Comparison of ENCODE assay signal across 29 cellular contexts in genomic region chr16:3706253-3707145, GRCh38. TPM values are rescaled to one million over a fixed set of nuclear protein-coding genes. Genes with fewer than 3 reads are reported as not detected.
DNase-seq lines count a peak whose midpoint lies in the region; ATAC-seq, FAIRE-seq and TF ChIP-seq lines count a peak whose summit lies in the region.
"Had no signal": no experiment of that assay in that cellular context is flagged by ENCODE, and none has a peak within 500 bp of the region (broad histone marks: within the 10 kb centered on the region; RNA-seq: fewer than 3 reads in every experiment).

No MANE protein-coding gene starts in this region.

- CTCF ChIA-PET in HEK293 (lab: Yijun Ruan, JAX) (interaction anchor here (0.6 kb wide), 1 partner anchor 466 kb away, joined by 3 read pairs; no protein-coding TSS in a partner anchor), HepG2 (lab: Yijun Ruan, JAX; ENCODE audit: low intra/inter-chr PET ratio, low total read pairs) (no interaction called here)

- TSS peak; percentile 4 for BruUV-seq in HepG2 (replicated peaks; lab: Mats Ljungman, UMichigan)

- intact Hi-C loops in HepG2 (cut with micrococcal nuclease; ENCODE audit: unreplicated experiment): no loop called here

- no peak overlapping the region for H2AFZ ChIP-seq in HepG2 (ENCODE audit: low read length)

- H3K79me2 ChIP-seq in HepG2 (ENCODE audit: insufficient read depth, low read length): peaks cover 60% of the 10 kb centered on the region

- no peaks in the 10 kb centered on the region for H3K27me3 Mint-ChIP-seq in stimulated activated naive CD8-positive, alpha-beta T cell treated with anti-CD3 and anti-CD28 coated beads, Interleukin-15, amount 100 ng/mL, for 72 hours

- H3K4me1 ChIP-seq in HEK293 (ENCODE audit: control insufficient read depth, insufficient read depth, low read length) (no peaks in the 10 kb centered on the region), HepG2 (ENCODE audit: insufficient read depth, low read length) (peaks cover 31% of the 10 kb centered on the region)
- H3K4me1 ChIP-seq: A549, Caco-2 had no signal

- peak overlapping the region in 1 of 2 donors; percentile 82 for H3K27ac Mint-ChIP-seq in stimulated activated naive CD8-positive, alpha-beta T cell treated with anti-CD3 and anti-CD28 coated beads, Interleukin-15, amount 100 ng/mL, for 72 hours
- H3K27ac Mint-ChIP-seq: CD8-positive, alpha-beta T cell had no signal

- H3K9me3 Mint-ChIP-seq in stimulated activated naive CD8-positive, alpha-beta T cell treated with anti-CD3 and anti-CD28 coated beads, Interleukin-15, amount 100 ng/mL, for 72 hours: no peaks in the 10 kb centered on the region
- H3K9me3 Mint-ChIP-seq: CD8-positive, alpha-beta T cell had no signal

- WGBS in HepG2 (ENCODE audit: low lambda C conversion rate): 91% methylated on average over 10 of the region's 10 CpGs

- no peak overlapping the region for H3K9ac ChIP-seq in HepG2 (ENCODE audit: insufficient read depth, low read depth, low read length)

- no peaks in the 10 kb centered on the region for H3K27me3 ChIP-seq in HepG2 (ENCODE audit: control insufficient read depth in 1 of 2, insufficient read depth in 2 of 2, low read length in 2 of 2)
- H3K27me3 ChIP-seq: MG63 had no signal

- TF ChIP-seq CTCF in HEK293 (tag by site-specific recombination; IDR thresholded peaks at IDR 0.05) (no peak), choroid plexus epithelial cell (conservative IDR thresholded peaks at IDR 0.05; ENCODE audit: low read depth, low read length) (no peak), HepG2 (CRISPR knock-in tag; IDR thresholded peaks at IDR 0.05) (no peak)

- TF ChIP-seq RAD21 in HepG2 (CRISPR knock-in tag; IDR thresholded peaks at IDR 0.05): no peak

- no peak for TF ChIP-seq POLR2A in HepG2 (IDR thresholded peaks at IDR 0.05; ENCODE audit: insufficient read depth in 1 of 2, low read depth in 2 of 2, low read length in 2 of 2)

- peaks cover 7% of the 10 kb centered on the region for H3K4me1 Mint-ChIP-seq in stimulated activated naive CD8-positive, alpha-beta T cell treated with anti-CD3 and anti-CD28 coated beads, Interleukin-15, amount 100 ng/mL, for 72 hours

- H3K27ac ChIP-seq in HEK293 (ENCODE audit: extremely low read depth, low read depth, low read length): no peak overlapping the region
- H3K27ac ChIP-seq in HepG2 (ENCODE audit: extremely low read length, insufficient read depth, low read length): no peak overlapping the region
- H3K27ac ChIP-seq: A549, SK-N-MC had no signal

- peaks cover 9 to 25% of the 10 kb centered on the region in 2 experiments; a peak in 2 of 3 replicates for H3K36me3 ChIP-seq in HEK293 (ENCODE audit: control insufficient read depth in 2 of 2, insufficient read depth in 1 of 2, low read length in 2 of 2)
- H3K36me3 ChIP-seq in HepG2 (replicated peaks in 1 of 2; ENCODE audit: control insufficient read depth in 1 of 2, insufficient read depth in 2 of 2, low read length in 2 of 2): peaks cover 4 to 23% of the 10 kb centered on the region in 2 experiments

- H3K4me3 ChIP-seq in HEK293 (ENCODE audit: low read depth, low read length) (no peak overlapping the region), choroid plexus epithelial cell (ENCODE audit: low read depth, low read length) (no peak overlapping the region), HepG2 (replicated peaks in 1 of 3; ENCODE audit: insufficient read depth in 1 of 3, low read depth in 2 of 3, low read length in 3 of 3) (no peak overlapping the region)
- H3K4me3 ChIP-seq: A549, GM12878, MG63, SK-N-MC had no signal

- H4K20me1 ChIP-seq in HepG2 (ENCODE audit: insufficient read depth, low read length): no peaks in the 10 kb centered on the region; the same call in 1 of the 2 replicates

- no peak overlapping the region for H3K4me3 Mint-ChIP-seq in stimulated activated naive CD8-positive, alpha-beta T cell treated with anti-CD3 and anti-CD28 coated beads, Interleukin-15, amount 100 ng/mL, for 72 hours
- H3K4me3 Mint-ChIP-seq: CD8-positive, alpha-beta T cell had no signal

- no peak overlapping the region for H3K4me2 ChIP-seq in HepG2 (ENCODE audit: low read depth, low read length)
- H3K4me2 ChIP-seq: A549 had no signal

- ATAC-seq in HepG2: no peak
- ATAC-seq in stimulated activated naive CD8-positive, alpha-beta T cell treated with anti-CD3 and anti-CD28 coated beads, Interleukin-15, amount 100 ng/mL, for 72 hours: no peak
- ATAC-seq: A549; CD8-positive, alpha-beta T cell; GM12878; PC-3; Right ventricle myocardium inferior had no signal

- H3K9me3 ChIP-seq in HEK293 (ENCODE audit: control insufficient read depth, insufficient read depth, low read depth, low read length) (no peaks in the 10 kb centered on the region), HepG2 (ENCODE audit: low read length) (no peaks in the 10 kb centered on the region)
- H3K9me3 ChIP-seq: A549, Caco-2, MG63 had no signal

- FAIRE-seq in HepG2 (lab: Jason Lieb, UNC): no peak
- FAIRE-seq: A549, GM12878, GM19239, H54, HTR-8/SVneo had no signal

- TF ChIP-seq EP300 in HepG2 (IDR thresholded peaks at IDR 0.05; ENCODE audit: low read depth in 2 of 2, low read length in 2 of 2) (no peak), HepG2 (CRISPR knock-in tag; IDR thresholded peaks at IDR 0.05; ENCODE audit: borderline replicate concordance) (no peak)

- in situ Hi-C loops in HepG2 (cut with HindIII; ENCODE audit: extremely low pct_ligation_motif_present, low pct_unique_long_range_greater_than_20kb): no loop called here

- DNase-seq in choroid plexus epithelial cell (ENCODE audit: low read depth) (peak; percentile 7), HepG2 (ENCODE audit: low spot score) (no peak), NCI-H2029 treated with DMSO at 0.1 percent for 48 hours (lab: John Stamatoyannopoulos, UW) (no peak), dermis blood vessel endothelial cell (no peak)
- no peak for DNase-seq in stimulated activated naive CD8-positive, alpha-beta T cell treated with anti-CD3 and anti-CD28 coated beads, Interleukin-15, amount 100 ng/mL, for 72 hours
- no peak for DNase-seq in activated CD4-positive, alpha-beta T cell treated with anti-CD3 and anti-CD28 coated beads, Interleukin-2, amount 50 U/mL, for 1 hour
- DNase-seq: C1 segment of cervical spinal cord; Caco-2; CD8-positive, alpha-beta T cell; GDM1; KG1; MG63; NCI-H1105 treated with DMSO at 0.1 percent for 48 hours; NCI-H146; NCI-H1930; NCI-H446; NCI-H526; NCI-H82; NK-92 treated with Interleukin-12 subunit alpha and Interleukin-12 subunit beta, amount 100 ng/mL, for 24 hours; PC-3; SW 1271 had no signal

- POLR2A ChIA-PET in HEK293 (lab: Yijun Ruan, JAX): interaction anchor here (0.7 kb wide), 1 partner anchor 392 kb away, joined by 5 read pairs; no protein-coding TSS in a partner anchor
- POLR2A ChIA-PET in HepG2 (lab: Yijun Ruan, JAX): interaction anchor here (1.7 kb wide), 1 partner anchor 11 kb away, joined by 4 read pairs; the partner anchor contains the start of gene TRAP1

RNA-seq across cellular contexts. Expression of gene TRAP1, which starts 10.8 kb away (rescaled TPM):
- total RNA-seq in HepG2 (2016; rRNA removed; fragmentation: Illumina TruSeq; extraction: Trizol): 112 and 127 TPM in 2 replicates
- total RNA-seq in HepG2 (2016; cell fraction: cytosol; rRNA removed; fragmentation: Illumina TruSeq; extraction: Trizol; ENCODE audit: low read depth): 28.9 and 31.8 TPM in 2 replicates
- 104 and 130 TPM in 2 replicates for total RNA-seq in HepG2 (2016; cell fraction: insoluble cytoplasmic fraction; rRNA removed; fragmentation: Illumina TruSeq; extraction: Trizol)
- 40.6 and 42.7 TPM in 2 replicates for total RNA-seq in HepG2 (2016; cell fraction: membrane; rRNA removed; fragmentation: Illumina TruSeq; extraction: Trizol)
- total RNA-seq in HepG2 (2016; cell fraction: nucleus; rRNA removed; fragmentation: Illumina TruSeq; extraction: Trizol): 81.3 and 97.5 TPM in 2 replicates
- polyA plus RNA-seq in HepG2 (2011; rRNA removed): 240 and 283 TPM in 2 replicates
- polyA plus RNA-seq in HepG2 (2011; cell fraction: cytosol; rRNA removed): 125 and 163 TPM in 2 replicates
- polyA plus RNA-seq in HepG2 (2011; cell fraction: nucleus; rRNA removed): 405 and 449 TPM in 2 replicates
- polyA plus RNA-seq in HepG2 (2012): 173 and 189 TPM in 2 replicates
- 15.5 and 18.4 TPM in 2 replicates for polyA plus RNA-seq in HepG2 (2016; cell fraction: cytosol; fragmentation: Illumina TruSeq; extraction: Trizol; ENCODE audit: low read depth)
- polyA plus RNA-seq in HepG2 (2016; cell fraction: insoluble cytoplasmic fraction; fragmentation: Illumina TruSeq; extraction: Trizol; ENCODE audit: low read depth): 106 and 121 TPM in 2 replicates
- 25.7 and 26.7 TPM in 2 replicates for polyA plus RNA-seq in HepG2 (2016; cell fraction: membrane; fragmentation: Illumina TruSeq; extraction: Trizol; ENCODE audit: low read depth)
- 169 and 193 TPM in 2 replicates for polyA plus RNA-seq in HepG2 (2016; cell fraction: nucleus; fragmentation: Illumina TruSeq; extraction: Trizol; ENCODE audit: insufficient read depth, low read depth)
- 623 and 697 TPM in 2 replicates for polyA minus RNA-seq in HepG2 (2011; rRNA and poly(A)+ RNA removed; ENCODE audit: low replicate concordance)
- polyA minus RNA-seq in HepG2 (2011; cell fraction: cytosol; rRNA and poly(A)+ RNA removed): 98.0 and 120 TPM in 2 replicates
- polyA minus RNA-seq in HepG2 (2011; cell fraction: nucleus; rRNA and poly(A)+ RNA removed): 105 and 109 TPM in 2 replicates
- 48.3 and 97.4 TPM in 2 replicates for total RNA-seq in dermis blood vessel endothelial cell

RNA-seq across cellular contexts. Expression of gene DNASE1, which starts 52.0 kb away (rescaled TPM):
- total RNA-seq in HepG2 (2016; rRNA removed; fragmentation: Illumina TruSeq; extraction: Trizol) (3.7 and 7.1 TPM in 2 replicates), dermis blood vessel endothelial cell (16.8 and 20.8 TPM in 2 replicates)
- total RNA-seq in HepG2 (2016; cell fraction: cytosol; rRNA removed; fragmentation: Illumina TruSeq; extraction: Trizol; ENCODE audit: low read depth): 9.5 and 9.7 TPM in 2 replicates
- total RNA-seq in HepG2 (2016; cell fraction: insoluble cytoplasmic fraction; rRNA removed; fragmentation: Illumina TruSeq; extraction: Trizol): 4.1 and 7.3 TPM in 2 replicates
- 11.1 and 12.4 TPM in 2 replicates for total RNA-seq in HepG2 (2016; cell fraction: membrane; rRNA removed; fragmentation: Illumina TruSeq; extraction: Trizol)
- total RNA-seq in HepG2 (2016; cell fraction: nucleus; rRNA removed; fragmentation: Illumina TruSeq; extraction: Trizol): 11.8 and 13.6 TPM in 2 replicates
- polyA plus RNA-seq in HepG2 (2011; rRNA removed): 11.1 and 13.0 TPM in 2 replicates
- polyA plus RNA-seq in HepG2 (2011; cell fraction: cytosol; rRNA removed): 5.4 and 7.4 TPM in 2 replicates
- 37.1 and 37.7 TPM in 2 replicates for polyA plus RNA-seq in HepG2 (2011; cell fraction: nucleus; rRNA removed)
- polyA plus RNA-seq in HepG2 (2012): 7.2 and 10.3 TPM in 2 replicates
- 10.1 and 11.6 TPM in 2 replicates for polyA plus RNA-seq in HepG2 (2016; cell fraction: cytosol; fragmentation: Illumina TruSeq; extraction: Trizol; ENCODE audit: low read depth)
- polyA plus RNA-seq in HepG2 (2016; cell fraction: insoluble cytoplasmic fraction; fragmentation: Illumina TruSeq; extraction: Trizol; ENCODE audit: low read depth): 2.9 and 3.5 TPM in 2 replicates
- polyA plus RNA-seq in HepG2 (2016; cell fraction: membrane; fragmentation: Illumina TruSeq; extraction: Trizol; ENCODE audit: low read depth): 9.6 and 10.1 TPM in 2 replicates
- 15.7 and 20.9 TPM in 2 replicates for polyA plus RNA-seq in HepG2 (2016; cell fraction: nucleus; fragmentation: Illumina TruSeq; extraction: Trizol; ENCODE audit: insufficient read depth, low read depth)
- 12.4 and 52.9 TPM in 2 replicates for polyA minus RNA-seq in HepG2 (2011; rRNA and poly(A)+ RNA removed; ENCODE audit: low replicate concordance)
- polyA minus RNA-seq in HepG2 (2011; cell fraction: cytosol; rRNA and poly(A)+ RNA removed): 3.9 and 4.6 TPM in 2 replicates
- polyA minus RNA-seq in HepG2 (2011; cell fraction: nucleus; rRNA and poly(A)+ RNA removed): 13.1 and 20.5 TPM in 2 replicates

Comparison
In these comparisons a context has a peak if more than half of its experiments do, and no peak if none do; other contexts are left out.
1. Of the 63 proteins assayed by ChIP-seq in both HepG2 and HEK293: peak only in HepG2: ZNF362; only in HEK293: none; in both: ZNF121; in neither: 61.